In genomic region chr16:1308036-1308976, GRCh38 we compare ENCODE assay signal across 1 cellular context.
A peak's percentile ranks its signal among the peaks of the same experiment; 100 is the strongest.
TF ChIP-seq lines count a peak whose summit lies in the region.

No MANE protein-coding gene starts in this region.

TF ChIP-seq in K562, 482 proteins besides CTCF, POLR2A, EP300 and RAD21 (continues in another document):
- TF ChIP-seq, protein P1, sequence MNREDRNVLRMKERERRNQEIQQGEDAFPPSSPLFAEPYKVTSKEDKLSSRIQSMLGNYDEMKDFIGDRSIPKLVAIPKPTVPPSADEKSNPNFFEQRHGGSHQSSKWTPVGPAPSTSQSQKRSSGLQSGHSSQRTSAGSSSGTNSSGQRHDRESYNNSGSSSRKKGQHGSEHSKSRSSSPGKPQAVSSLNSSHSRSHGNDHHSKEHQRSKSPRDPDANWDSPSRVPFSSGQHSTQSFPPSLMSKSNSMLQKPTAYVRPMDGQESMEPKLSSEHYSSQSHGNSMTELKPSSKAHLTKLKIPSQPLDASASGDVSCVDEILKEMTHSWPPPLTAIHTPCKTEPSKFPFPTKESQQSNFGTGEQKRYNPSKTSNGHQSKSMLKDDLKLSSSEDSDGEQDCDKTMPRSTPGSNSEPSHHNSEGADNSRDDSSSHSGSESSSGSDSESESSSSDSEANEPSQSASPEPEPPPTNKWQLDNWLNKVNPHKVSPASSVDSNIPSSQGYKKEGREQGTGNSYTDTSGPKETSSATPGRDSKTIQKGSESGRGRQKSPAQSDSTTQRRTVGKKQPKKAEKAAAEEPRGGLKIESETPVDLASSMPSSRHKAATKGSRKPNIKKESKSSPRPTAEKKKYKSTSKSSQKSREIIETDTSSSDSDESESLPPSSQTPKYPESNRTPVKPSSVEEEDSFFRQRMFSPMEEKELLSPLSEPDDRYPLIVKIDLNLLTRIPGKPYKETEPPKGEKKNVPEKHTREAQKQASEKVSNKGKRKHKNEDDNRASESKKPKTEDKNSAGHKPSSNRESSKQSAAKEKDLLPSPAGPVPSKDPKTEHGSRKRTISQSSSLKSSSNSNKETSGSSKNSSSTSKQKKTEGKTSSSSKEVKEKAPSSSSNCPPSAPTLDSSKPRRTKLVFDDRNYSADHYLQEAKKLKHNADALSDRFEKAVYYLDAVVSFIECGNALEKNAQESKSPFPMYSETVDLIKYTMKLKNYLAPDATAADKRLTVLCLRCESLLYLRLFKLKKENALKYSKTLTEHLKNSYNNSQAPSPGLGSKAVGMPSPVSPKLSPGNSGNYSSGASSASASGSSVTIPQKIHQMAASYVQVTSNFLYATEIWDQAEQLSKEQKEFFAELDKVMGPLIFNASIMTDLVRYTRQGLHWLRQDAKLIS (CRISPR knock-in tag; IDR thresholded peaks at IDR 0.05) = 0 out of 2 replicates have a peak, but pooled peaks have one; percentile 32
- TF ChIP-seq ZNF263 (CRISPR knock-in tag; IDR thresholded peaks at IDR 0.05; ENCODE audit: borderline replicate concordance) (0 out of 2 replicates have a peak, but pooled peaks have one; percentile 6), FOXK2 (conservative IDR thresholded peaks at IDR 0.05 in 1 of 2, IDR thresholded peaks at IDR 0.05 in 1 of 2; ENCODE audit: low read depth in 2 of 2) (peak; percentile 8 to 16; a peak in 1 of 4 replicates), ETV1 (tag; conservative IDR thresholded peaks at IDR 0.05; ENCODE audit: low read depth) (0 out of 2 replicates have a peak, but pooled peaks have one; percentile 21), SIRT6 (IDR thresholded peaks at IDR 0.05; ENCODE audit: low read depth, low read length) (no peak), ZNF830 (CRISPR knock-in tag; IDR thresholded peaks at IDR 0.05) (no peak), ZKSCAN1 (IDR thresholded peaks at IDR 0.05; ENCODE audit: low read depth, low read length) (0 out of 2 replicates have a peak, but pooled peaks have one; percentile 40), SMARCA4 (IDR thresholded peaks at IDR 0.05) (no peak), HMGN3 (IDR thresholded peaks at IDR 0.05; ENCODE audit: borderline replicate concordance, extremely low read depth, insufficient read length, low read depth, low read length) (peak; percentile 83), RCOR1 (IDR thresholded peaks at IDR 0.05; ENCODE audit: borderline replicate concordance in 1 of 2, low read depth in 2 of 2, low read length in 2 of 2) (peak in 1 of 2 experiments; percentile 59; a peak in 2 of 4 replicates), PHB2 (IDR thresholded peaks at IDR 0.05; ENCODE audit: low read depth) (peak; percentile 16; the same call in 1 of the 2 replicates), MTA1 (IDR thresholded peaks at IDR 0.05; ENCODE audit: borderline replicate concordance) (0 out of 2 replicates have a peak, but pooled peaks have one; percentile 39), GATAD2A (IDR thresholded peaks at IDR 0.05) (peak; percentile 42; the same call in 1 of the 2 replicates), ZNF24 (IDR thresholded peaks at IDR 0.05) (peak; percentile 100), FOXO4 (CRISPR knock-in tag; IDR thresholded peaks at IDR 0.05) (no peak), HDAC6 (IDR thresholded peaks at IDR 0.05; ENCODE audit: low read depth, low read length) (no peak), HDAC1 (IDR thresholded peaks at IDR 0.05) (peak in 1 of 2 experiments; percentile 44; a peak in 2 of 4 replicates), MLLT1 (IDR thresholded peaks at IDR 0.05) (peak; percentile 6 to 44; a peak in 3 of 4 replicates), ZBTB12 (CRISPR knock-in tag; IDR thresholded peaks at IDR 0.05) (no peak), ELF4 (CRISPR knock-in tag; IDR thresholded peaks at IDR 0.05) (no peak), ZNF318 (IDR thresholded peaks at IDR 0.05; ENCODE audit: borderline replicate concordance in 1 of 2, low read depth in 1 of 2) (peak in 1 of 2 experiments; percentile 90; a peak in 2 of 4 replicates), COPS2 (conservative IDR thresholded peaks at IDR 0.05) (no peak), ETV5 (CRISPR knock-in tag; IDR thresholded peaks at IDR 0.05; ENCODE audit: low read depth) (0 out of 2 replicates have a peak, but pooled peaks have one; percentile 52), GABPB1 (CRISPR knock-in tag; IDR thresholded peaks at IDR 0.05) (peak; percentile 17; the same call in 1 of the 2 replicates), GABPA (tag; conservative IDR thresholded peaks at IDR 0.05; ENCODE audit: low read depth) (peak; percentile 71), ESRRA (IDR thresholded peaks at IDR 0.05; ENCODE audit: borderline replicate concordance, low read depth) (peak; percentile 99), BDP1 (IDR thresholded peaks at IDR 0.05; ENCODE audit: insufficient read depth, insufficient read length) (no peak)
- TF ChIP-seq, protein P2, sequence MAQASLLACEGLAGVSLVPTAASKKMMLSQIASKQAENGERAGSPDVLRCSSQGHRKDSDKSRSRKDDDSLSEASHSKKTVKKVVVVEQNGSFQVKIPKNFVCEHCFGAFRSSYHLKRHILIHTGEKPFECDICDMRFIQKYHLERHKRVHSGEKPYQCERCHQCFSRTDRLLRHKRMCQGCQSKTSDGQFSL (CRISPR knock-in tag; IDR thresholded peaks at IDR 0.05) = no peak; the same call in 1 of the 2 replicates
- TF ChIP-seq, protein P2 (tag; IDR thresholded peaks at IDR 0.05) = peak in 1 of 2 experiments; percentile 57; a peak in 2 of 4 replicates
- TF ChIP-seq, protein P3, sequence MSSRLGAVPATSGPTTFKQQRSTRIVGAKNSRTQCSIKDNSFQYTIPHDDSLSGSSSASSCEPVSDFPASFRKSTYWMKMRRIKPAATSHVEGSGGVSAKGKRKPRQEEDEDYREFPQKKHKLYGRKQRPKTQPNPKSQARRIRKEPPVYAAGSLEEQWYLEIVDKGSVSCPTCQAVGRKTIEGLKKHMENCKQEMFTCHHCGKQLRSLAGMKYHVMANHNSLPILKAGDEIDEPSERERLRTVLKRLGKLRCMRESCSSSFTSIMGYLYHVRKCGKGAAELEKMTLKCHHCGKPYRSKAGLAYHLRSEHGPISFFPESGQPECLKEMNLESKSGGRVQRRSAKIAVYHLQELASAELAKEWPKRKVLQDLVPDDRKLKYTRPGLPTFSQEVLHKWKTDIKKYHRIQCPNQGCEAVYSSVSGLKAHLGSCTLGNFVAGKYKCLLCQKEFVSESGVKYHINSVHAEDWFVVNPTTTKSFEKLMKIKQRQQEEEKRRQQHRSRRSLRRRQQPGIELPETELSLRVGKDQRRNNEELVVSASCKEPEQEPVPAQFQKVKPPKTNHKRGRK (tag; IDR thresholded peaks at IDR 0.05) = peak; percentile 83
